13 cellular contexts compared by ENCODE assay signal in the genomic region with DNA sequence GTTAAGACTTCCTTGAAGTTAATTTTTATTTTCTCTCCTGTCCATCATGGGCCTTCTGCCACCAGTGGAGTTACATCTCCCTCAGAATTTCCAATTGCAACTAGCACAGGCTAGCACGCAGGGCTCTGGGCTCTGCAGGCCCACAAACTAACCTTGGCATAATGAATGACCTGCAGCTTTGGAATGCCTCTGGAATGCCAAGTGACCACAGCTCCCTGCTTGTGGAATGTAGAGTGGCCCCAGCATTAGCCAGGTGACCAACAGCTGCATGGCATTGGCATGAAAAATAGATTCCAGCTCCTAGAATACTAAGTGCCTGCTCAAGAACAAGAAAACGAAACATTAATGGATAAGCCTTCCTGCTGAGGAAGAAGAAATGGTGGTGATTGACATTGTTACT.
DNase-seq lines count a peak whose midpoint lies in the region; ATAC-seq and TF ChIP-seq lines count a peak whose summit lies in the region.
"Had no signal": no experiment of that assay in that cellular context is flagged by ENCODE, and none has a peak within 500 bp of the region (broad histone marks: within the 10 kb centered on the region; RNA-seq: fewer than 3 reads in every experiment).

No MANE protein-coding gene starts in this region.

- H3K56ac ChIP-seq in H9 (ENCODE audit: insufficient read length, low read depth, low read length): no peak overlapping the region

- H3K79me2 ChIP-seq in H9 (ENCODE audit: insufficient read depth, low read length) (no peaks in the 10 kb centered on the region), hepatocyte (no peaks in the 10 kb centered on the region), trophoblast cell (ENCODE audit: control insufficient read depth, insufficient read depth, low read length, poor library complexity) (no peaks in the 10 kb centered on the region)

- H2BK20ac ChIP-seq in H9 (ENCODE audit: low read depth, low read length, poor library complexity, severe bottlenecking): no peak overlapping the region

- H2BK120ac ChIP-seq in H9 (ENCODE audit: low read depth, low read length, poor library complexity, severe bottlenecking): no peak overlapping the region
- H2BK120ac ChIP-seq in trophoblast cell (ENCODE audit: insufficient read depth, low read length, poor library complexity): no peak overlapping the region

- H2BK15ac ChIP-seq in H9 (ENCODE audit: low read depth, low read length): no peak overlapping the region

- no peak for ATAC-seq in stimulated activated naive CD8-positive, alpha-beta T cell treated with anti-CD3 and anti-CD28 coated beads, Interleukin-15, Interleukin-2, amounts not matched to agents 100 U/mL and 50 U/mL, for 24 hours

- no peak overlapping the region for H3K23ac ChIP-seq in H9 (ENCODE audit: insufficient read length, low read depth, low read length)
- no peak overlapping the region for H3K23ac ChIP-seq in trophoblast cell (ENCODE audit: low read length)

- H3K9me3 Mint-ChIP-seq in H9: peaks cover 29% of the 10 kb centered on the region in 2 experiments

- no peaks in the 10 kb centered on the region for H3K9me2 ChIP-seq in hepatocyte (replicated peaks; ENCODE audit: insufficient read depth)

- H2BK12ac ChIP-seq in H9 (ENCODE audit: insufficient read length, low read depth, low read length): no peak overlapping the region
- H2BK12ac ChIP-seq in trophoblast cell (ENCODE audit: low read length): no peak overlapping the region

- peaks cover 7 to 30% (median 13%) of the 10 kb centered on the region in 3 experiments for H3K36me3 Mint-ChIP-seq in H9 (ENCODE audit: insufficient read depth in 1 of 3, low read depth in 3 of 3)

- H3K4me1 ChIP-seq in H9 (ENCODE audit: insufficient read depth, low read length): peaks cover 5% of the 10 kb centered on the region; the same call in 1 of the 2 replicates
- peaks cover 8% of the 10 kb centered on the region for H3K4me1 ChIP-seq in SJSA1 (replicated peaks)
- H3K4me1 ChIP-seq in hepatocyte (ENCODE audit: insufficient read depth): no peaks in the 10 kb centered on the region
- H3K4me1 ChIP-seq in trophoblast cell (ENCODE audit: control insufficient read depth in 1 of 2, insufficient read depth in 2 of 2, low read length in 2 of 2): peaks cover 0 to 9% of the 10 kb centered on the region in 2 experiments
- H3K4me1 ChIP-seq: right atrium auricular region, uterus had no signal

- H3K4me2 ChIP-seq in H9 (ENCODE audit: insufficient read depth, insufficient read length, low read length) (no peak overlapping the region), hepatocyte (no peak overlapping the region), trophoblast cell (ENCODE audit: low read length) (peak overlapping the region; percentile 18)

- peak; percentile 76 for DNase-seq in H9
- peak; percentile 57 to 72 for DNase-seq in SJSA1 (ENCODE audit: low read depth in 1 of 2, low spot score in 2 of 2)
- peak; percentile 23 for DNase-seq in hepatocyte (ENCODE audit: low spot score)
- peak; percentile 31 to 39 for DNase-seq in trophoblast cell
- no peak for DNase-seq in NCI-H774 (lab: John Stamatoyannopoulos, UW)
- no peak for DNase-seq in stimulated activated CD4-positive, alpha-beta T cell treated with anti-CD3 and anti-CD28 coated beads, Interleukin-4, amount 100 ng/mL, for 24 hours
- no peak for DNase-seq in stimulated activated naive CD8-positive, alpha-beta T cell treated with anti-CD3 and anti-CD28 coated beads, Interleukin-15, Interleukin-2, amounts not matched to agents 100 U/mL and 50 U/mL, for 24 hours
- DNase-seq in DMS 273 treated with DMSO at 0.1 percent for 48 hours (lab: John Stamatoyannopoulos, UW): no peak
- DNase-seq: activated T-cell treated with anti-CD3 and anti-CD28 coated beads, Interleukin-2, amount 50 U/mL, for 24 hours; brain microvascular endothelial cell; NCI-H1694 treated with DMSO at 0.1 percent for 48 hours; uterus had no signal

- no peak overlapping the region for H4K12ac ChIP-seq in trophoblast cell (ENCODE audit: low read depth, low read length)

- H3K14ac ChIP-seq in H9 (ENCODE audit: insufficient read depth, low read length): no peak overlapping the region
- no peak overlapping the region for H3K14ac ChIP-seq in trophoblast cell (ENCODE audit: low read length)

- H3T11ph ChIP-seq in H9 (ENCODE audit: low read length): no peak overlapping the region

- no peak overlapping the region for H4K5ac ChIP-seq in H9 (ENCODE audit: insufficient read length, low read depth, low read length)

- no peak overlapping the region for H2BK5ac ChIP-seq in H9 (ENCODE audit: insufficient read length, low read length)
- no peak overlapping the region for H2BK5ac ChIP-seq in trophoblast cell (ENCODE audit: low read depth, low read length, poor library complexity)

- WGBS in H9 (ENCODE audit: extremely low coverage, insufficient read length, low lambda C conversion rate): no CpG with 5 or more reads among the region's 2 CpGs
- 22% methylated on average over 2 of the region's 2 CpGs for WGBS in hepatocyte (ENCODE audit: low lambda C conversion rate, missing lambda C conversion rate)
- no CpG with 5 or more reads among the region's 2 CpGs for WGBS in trophoblast cell (ENCODE audit: extremely low coverage, insufficient coverage, insufficient read length)

- TF ChIP-seq CTCF in H9 (conservative IDR thresholded peaks at IDR 0.05) (no peak), hepatocyte (IDR thresholded peaks at IDR 0.05; ENCODE audit: poor library complexity) (no peak)

- H3K4me3 ChIP-seq in SJSA1 (no peak overlapping the region), hepatocyte (no peak overlapping the region), trophoblast cell (ENCODE audit: low read depth, low read length) (no peak overlapping the region)
- H3K4me3 ChIP-seq: right atrium auricular region, uterus had no signal

- H3K27me3 Mint-ChIP-seq in H9 (ENCODE audit: low read depth): no peaks in the 10 kb centered on the region
- H3K27me3 Mint-ChIP-seq: activated T-cell treated with anti-CD3 and anti-CD28 coated beads, Interleukin-2, amount 50 U/mL, for 24 hours had no signal

- H3K23me2 ChIP-seq in H9 (ENCODE audit: insufficient read length, low read depth, low read length, poor library complexity, severe bottlenecking): no peaks in the 10 kb centered on the region

- peak overlapping the region; percentile 58 to 82 (median 81) for H3K27ac Mint-ChIP-seq in H9
- H3K27ac Mint-ChIP-seq: activated T-cell treated with anti-CD3 and anti-CD28 coated beads, Interleukin-2, amount 50 U/mL, for 24 hours had no signal

- H3K36me3 ChIP-seq in SJSA1: no peaks in the 10 kb centered on the region
- no peaks in the 10 kb centered on the region for H3K36me3 ChIP-seq in hepatocyte (replicated peaks; ENCODE audit: insufficient read depth, low read depth)
- no peaks in the 10 kb centered on the region for H3K36me3 ChIP-seq in trophoblast cell (ENCODE audit: control insufficient read depth in 1 of 2, insufficient read depth in 2 of 2, low read length in 2 of 2)
- H3K36me3 ChIP-seq: brain microvascular endothelial cell, right atrium auricular region, uterus had no signal

- no peaks in the 10 kb centered on the region for H3K27me3 ChIP-seq in H9 (ENCODE audit: insufficient read depth, low read length)
- H3K27me3 ChIP-seq in SJSA1 (replicated peaks): no peaks in the 10 kb centered on the region
- H3K27me3 ChIP-seq in hepatocyte: no peaks in the 10 kb centered on the region
- H3K27me3 ChIP-seq in trophoblast cell (ENCODE audit: insufficient read depth, low read length): no peaks in the 10 kb centered on the region
- H3K27me3 ChIP-seq: brain microvascular endothelial cell, right atrium auricular region, uterus had no signal

- H3K27ac ChIP-seq in H9 (ENCODE audit: insufficient read length, low read depth, low read length) (no peak overlapping the region), SJSA1 (peak overlapping the region; percentile 63), hepatocyte (no peak overlapping the region), trophoblast cell (ENCODE audit: low read depth, low read length) (peak overlapping the region; percentile 64)
- H3K27ac ChIP-seq: brain microvascular endothelial cell, right atrium auricular region, uterus had no signal

- no peak overlapping the region for H2AFZ ChIP-seq in H9 (ENCODE audit: low read length)
- no peak overlapping the region for H2AFZ ChIP-seq in hepatocyte
- no peak overlapping the region for H2AFZ ChIP-seq in trophoblast cell (ENCODE audit: insufficient read depth, low read length, poor library complexity)

- H3K4me3 Mint-ChIP-seq in H9: no peak overlapping the region
- H3K4me3 Mint-ChIP-seq: activated T-cell treated with anti-CD3 and anti-CD28 coated beads, Interleukin-2, amount 50 U/mL, for 24 hours had no signal

- H4K8ac ChIP-seq in H9 (replicated peaks; ENCODE audit: insufficient read length, low read depth, low read length) (no peak overlapping the region), trophoblast cell (ENCODE audit: low read depth, low read length) (no peak overlapping the region)

- no peaks in the 10 kb centered on the region for H4K20me1 ChIP-seq in H9 (ENCODE audit: control insufficient read depth, insufficient read depth, insufficient read length)
- H4K20me1 ChIP-seq in hepatocyte (ENCODE audit: insufficient read depth, poor library complexity, severe bottlenecking): no peaks in the 10 kb centered on the region

- H2AK5ac ChIP-seq in H9 (ENCODE audit: insufficient read length, low read length): no peak overlapping the region
- no peak overlapping the region for H2AK5ac ChIP-seq in trophoblast cell (ENCODE audit: low read length)

- H3K9ac ChIP-seq in H9 (ENCODE audit: extremely low read depth, insufficient read length, low read length) (no peak overlapping the region), trophoblast cell (ENCODE audit: low read length) (no peak overlapping the region)

- H3K4ac ChIP-seq in H9 (ENCODE audit: low read depth, low read length) (no peak overlapping the region), trophoblast cell (ENCODE audit: low read depth, low read length) (no peak overlapping the region)

- H4K91ac ChIP-seq in H9 (ENCODE audit: insufficient read length, low read depth, low read length): no peak overlapping the region
- no peak overlapping the region for H4K91ac ChIP-seq in trophoblast cell (ENCODE audit: low read depth, low read length)

- H3K4me1 Mint-ChIP-seq in H9: peaks cover 14 to 15% of the 10 kb centered on the region in 2 experiments

- H3K79me1 ChIP-seq in H9 (ENCODE audit: insufficient read depth, low read depth, low read length, poor library complexity, severe bottlenecking) (no peaks in the 10 kb centered on the region), trophoblast cell (ENCODE audit: low read length) (no peaks in the 10 kb centered on the region)

- no peak overlapping the region for H3K18ac ChIP-seq in H9 (ENCODE audit: insufficient read length, low read depth, low read length)
- no peak overlapping the region for H3K18ac ChIP-seq in trophoblast cell (ENCODE audit: low read length)

- H3K9me3 ChIP-seq in H9 (ENCODE audit: control insufficient read depth, low read depth, low read length) (no peaks in the 10 kb centered on the region), SJSA1 (replicated peaks) (no peaks in the 10 kb centered on the region; the same call in 1 of the 2 replicates), hepatocyte (ENCODE audit: low read depth) (no peaks in the 10 kb centered on the region), trophoblast cell (ENCODE audit: insufficient read depth, low read depth, low read length) (peaks cover 3% of the 10 kb centered on the region)
- H3K9me3 ChIP-seq: uterus had no signal

Comparison
In these comparisons a context has a peak if more than half of its experiments do, and no peak if none do; other contexts are left out.
1. DNase-seq: peak in H9 (single experiment), SJSA1 (2 of 2), hepatocyte (single experiment) and trophoblast cell (2 of 2); none in NCI-H774 (single experiment), stimulated activated CD4-positive, alpha-beta T cell treated with anti-CD3 and anti-CD28 coated beads, Interleukin-4, amount 100 ng/mL, for 24 hours (single experiment), stimulated activated naive CD8-positive, alpha-beta T cell treated with anti-CD3 and anti-CD28 coated beads, Interleukin-15, Interleukin-2, amounts not matched to agents 100 U/mL and 50 U/mL, for 24 hours (single experiment) and DMS 273 treated with DMSO at 0.1 percent for 48 hours (single experiment).
2. H3K27ac ChIP-seq: peak in SJSA1 (single experiment) and trophoblast cell (single experiment); none in H9 (single experiment) and hepatocyte (single experiment).